In genomic region chr6:87155272-87155919, GRCh38 we compare ENCODE assay signal across 8 cellular contexts. TPM values are rescaled to one million over a fixed set of nuclear protein-coding genes. Genes with fewer than 3 reads are reported as not detected.
DNase-seq lines count a peak whose midpoint lies in the region; ATAC-seq lines count a peak whose summit lies in the region.

Gene ZNF292 (plus strand): TSS chr6:87155565. CDS start chr6:87155592, 27 bp downstream.

- peaks cover 0 to 27% (median 0%) of the 10 kb centered on the region in 3 donors for H3K36me3 Mint-ChIP-seq in CD8-positive, alpha-beta memory T cell
- peaks cover 2% of the 10 kb centered on the region for H3K36me3 Mint-ChIP-seq in memory B cell

- H3K27ac ChIP-seq in CD8-positive, alpha-beta memory T cell (ENCODE audit: low read depth, low read length) = peak within 1 kb of the TSS; percentile 90
- H3K27ac ChIP-seq in effector memory CD4-positive, alpha-beta T cell (ENCODE audit: insufficient read depth, low read length, poor library complexity, severe bottlenecking) = peak within 1 kb of the TSS; percentile 94

- H3K27ac Mint-ChIP-seq in CD8-positive, alpha-beta memory T cell = peak within 1 kb of the TSS; percentile 87 to 99 (median 97)
- H3K27ac Mint-ChIP-seq in memory B cell = peak within 1 kb of the TSS; percentile 91

- no peaks in the 10 kb centered on the region for H3K9me3 ChIP-seq in CD8-positive, alpha-beta memory T cell (ENCODE audit: low read length)
- no peaks in the 10 kb centered on the region for H3K9me3 ChIP-seq in effector memory CD4-positive, alpha-beta T cell (ENCODE audit: control insufficient read depth, low read length)

- H3K27me3 ChIP-seq in CD8-positive, alpha-beta memory T cell (ENCODE audit: insufficient read depth, low read length, poor library complexity, severe bottlenecking) = no peaks in the 10 kb centered on the region
- no peaks in the 10 kb centered on the region for H3K27me3 ChIP-seq in effector memory CD4-positive, alpha-beta T cell (replicated peaks; ENCODE audit: control insufficient read depth, insufficient read depth, low read length, poor library complexity, severe bottlenecking)

- DNase-seq in CD8-positive, alpha-beta memory T cell = peak; percentile 89 to 95 (median 92)
- peak; percentile 93 for DNase-seq in HS-5 (ENCODE audit: low read depth)
- peak; percentile 99 for DNase-seq in NK-92 treated with Interleukin-12 subunit alpha and Interleukin-12 subunit beta, amount 100 ng/mL, for 24 hours (lab: John Stamatoyannopoulos, UW)
- peak; percentile 87 to 93 (median 91) for DNase-seq in effector memory CD4-positive, alpha-beta T cell
- DNase-seq in memory B cell (ENCODE audit: low spot score in 2 of 2) = peak; percentile 86 to 91
- DNase-seq in stimulated activated CD8-positive, alpha-beta memory T cell treated with anti-CD3 and anti-CD28 coated beads, Interleukin-12 subunit alpha, Interleukin-12 subunit beta, amount 100 ng/mL, for 24 hours (ENCODE audit: extremely low read depth) = peak; percentile 91

- H3K4me3 ChIP-seq in CD8-positive, alpha-beta memory T cell (ENCODE audit: low read length) = peak within 1 kb of the TSS; percentile 82
- peak within 1 kb of the TSS; percentile 85 for H3K4me3 ChIP-seq in effector memory CD4-positive, alpha-beta T cell (ENCODE audit: insufficient read depth, low read depth, low read length, poor library complexity, severe bottlenecking)

- peaks cover 55% of the 10 kb centered on the region for H3K4me1 ChIP-seq in CD8-positive, alpha-beta memory T cell (ENCODE audit: insufficient read depth, low read length)
- H3K4me1 ChIP-seq in effector memory CD4-positive, alpha-beta T cell (ENCODE audit: control insufficient read depth, insufficient read depth, low read length, poor library complexity, severe bottlenecking) = peaks cover 22% of the 10 kb centered on the region

- peaks cover 0 to 2% of the 10 kb centered on the region in 2 donors for H3K27me3 Mint-ChIP-seq in CD8-positive, alpha-beta memory T cell
- H3K27me3 Mint-ChIP-seq in memory B cell = no peaks in the 10 kb centered on the region

- H3K36me3 ChIP-seq in CD8-positive, alpha-beta memory T cell (ENCODE audit: insufficient read depth, low read length) = no peaks in the 10 kb centered on the region
- no peaks in the 10 kb centered on the region for H3K36me3 ChIP-seq in effector memory CD4-positive, alpha-beta T cell (ENCODE audit: control insufficient read depth, insufficient read depth, low read length)

- peaks cover 58 to 71% (median 63%) of the 10 kb centered on the region in 3 donors for H3K4me1 Mint-ChIP-seq in CD8-positive, alpha-beta memory T cell
- peaks cover 32% of the 10 kb centered on the region for H3K4me1 Mint-ChIP-seq in memory B cell

- ATAC-seq in GM19468 (IDR thresholded peaks at IDR 0.05; ENCODE audit: extremely low read depth, unreplicated experiment) (peak; percentile 59), memory B cell (ENCODE audit: low read depth) (peak; percentile 75)

- no peaks in the 10 kb centered on the region for H3K9me3 Mint-ChIP-seq in CD8-positive, alpha-beta memory T cell
- no peaks in the 10 kb centered on the region for H3K9me3 Mint-ChIP-seq in memory B cell

- peak within 1 kb of the TSS; percentile 86 to 98 (median 94) for H3K4me3 Mint-ChIP-seq in CD8-positive, alpha-beta memory T cell
- H3K4me3 Mint-ChIP-seq in memory B cell = peak within 1 kb of the TSS; percentile 86

- POLR2A ChIA-PET in CD8-positive, alpha-beta memory T cell (lab: Charles Lee) = interaction anchor here (0.7 kb wide), 2 partner anchors 317 to 318 kb away, joined by 3 to 4 read pairs; partner anchors contain the start of gene SLC35A1
- POLR2A ChIA-PET in activated CD8-positive, alpha-beta memory T cell treated with anti-CD3 and anti-CD28 coated beads for 36 hours (lab: Charles Lee) = interaction anchor here (1.4 kb wide), 1 partner anchor 27 kb away, joined by 4 read pairs; no protein-coding TSS in a partner anchor

- CTCF ChIA-PET in CD8-positive, alpha-beta memory T cell (lab: Charles Lee) = interaction anchor here (1.5 to 1.7 kb wide), 2 partner anchors 10 to 16 kb away, joined by 3 to 6 read pairs; no protein-coding TSS in a partner anchor
- CTCF ChIA-PET in activated CD8-positive, alpha-beta memory T cell treated with anti-CD3 and anti-CD28 coated beads for 36 hours (lab: Charles Lee) = interaction anchor here (0.6 to 1.5 kb wide), 4 partner anchors 26 to 395 kb away, joined by 4 to 6 read pairs (median 4); partner anchors contain the start of gene SLC35A1

RNA-seq across cellular contexts. Expression of gene ZNF292, which starts in this region (rescaled TPM):
- total RNA-seq in CD8-positive, alpha-beta memory T cell = 10 to 100 TPM; 49.3 to 50.7 TPM
- 37.9 TPM for polyA plus RNA-seq in CD8-positive, alpha-beta memory T cell
- 10 to 100 TPM; 48.1 to 48.3 TPM for total RNA-seq in activated CD8-positive, alpha-beta memory T cell treated with anti-CD3 and anti-CD28 coated beads for 36 hours

Comparison
In these comparisons a context has a peak if more than half of its experiments do, and no peak if none do; other contexts are left out.
1. Peak in every context shown above with its lines: DNase-seq, ATAC-seq, H3K4me3 ChIP-seq and H3K27ac ChIP-seq.